15 cellular contexts compared by ENCODE assay signal in the genomic region with DNA sequence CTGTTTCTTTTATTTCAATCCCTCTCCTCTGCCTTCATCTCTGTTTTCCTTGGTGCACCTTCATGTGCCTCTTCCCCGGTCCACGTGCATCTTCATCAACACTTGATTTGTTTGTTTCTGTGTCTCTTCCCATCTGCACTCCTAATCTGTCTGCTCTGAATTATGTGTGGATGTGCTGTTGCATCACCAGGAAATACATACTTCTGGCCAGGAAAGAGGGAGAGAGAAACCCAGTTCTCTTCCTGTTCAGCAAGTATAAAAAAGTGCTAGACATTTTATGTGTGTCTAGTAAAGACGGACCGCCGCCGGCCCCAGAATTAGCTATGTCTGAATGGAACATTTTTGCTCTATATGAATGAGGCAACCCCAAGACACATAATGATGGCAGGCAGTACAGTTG.
A peak's percentile ranks its signal among the peaks of the same experiment; 100 is the strongest.
DNase-seq lines count a peak whose midpoint lies in the region; ATAC-seq and TF ChIP-seq lines count a peak whose summit lies in the region.
"Had no signal": no experiment of that assay in that cellular context is flagged by ENCODE, and none has a peak within 500 bp of the region (broad histone marks: within the 10 kb centered on the region; RNA-seq: fewer than 3 reads in every experiment).

No MANE protein-coding gene starts in this region.

- no peaks in the 10 kb centered on the region for H3K9me3 ChIP-seq in right cardiac atrium (ENCODE audit: control insufficient read depth, low read length)
- no peaks in the 10 kb centered on the region for H3K9me3 ChIP-seq in tibial artery
- H3K9me3 ChIP-seq: vagina had no signal

- no peak overlapping the region for H3K4me3 ChIP-seq in choroid plexus epithelial cell (ENCODE audit: low read depth, low read length)
- H3K4me3 ChIP-seq in right cardiac atrium (ENCODE audit: low read length), result no peak overlapping the region
- no peak overlapping the region for H3K4me3 ChIP-seq in tibial artery
- H3K4me3 ChIP-seq: dorsolateral prefrontal cortex, vagina had no signal

- intact Hi-C loops in right cardiac atrium (cut with DNase I) (no loop called here), tibial artery (cut with DNase I; ENCODE audit: low total_unique reads) (no loop called here)

- H3K4me3 Mint-ChIP-seq in HFFc6, result peak overlapping the region; percentile 16; the same call in 1 of the 2 replicates
- H3K4me3 Mint-ChIP-seq: activated T-cell treated with anti-CD3 and anti-CD28 coated beads, Interleukin-2, amount 50 U/mL, for 72 hours; CD4-positive, CD25-positive, alpha-beta regulatory T cell had no signal

- peaks cover 77% of the 10 kb centered on the region for H3K4me1 Mint-ChIP-seq in HFFc6 (ENCODE audit: low read depth)

- ATAC-seq in right cardiac atrium (peak; percentile 29 to 34), GM18498 (IDR thresholded peaks at IDR 0.05; ENCODE audit: unreplicated experiment) (no peak)
- no peak for ATAC-seq in activated naive CD4-positive, alpha-beta T cell treated with anti-CD3 and anti-CD28 coated beads, Interleukin-2, amount 50 U/mL, for 72 hours
- ATAC-seq: activated T-cell treated with anti-CD3 and anti-CD28 coated beads, Interleukin-2, amount 50 U/mL, for 72 hours had no signal

- DNase-seq in HFFc6 (no peak), choroid plexus epithelial cell (ENCODE audit: low read depth) (peak; percentile 72), right cardiac atrium (no peak), tibial artery (no peak)
- no peak for DNase-seq in activated naive CD4-positive, alpha-beta T cell treated with anti-CD3 and anti-CD28 coated beads, Interleukin-2, amount 50 U/mL, for 72 hours (ENCODE audit: low spot score in 2 of 2)
- no peak for DNase-seq in stimulated activated CD4-positive, alpha-beta T cell treated with anti-CD3 and anti-CD28 coated beads, Interleukin-15, amount 100 ng/mL, for 24 hours
- DNase-seq: activated CD4-positive, alpha-beta T cell treated with anti-CD3 and anti-CD28 coated beads, Interleukin-2, amount 50 U/mL, for 4 hours; activated T-cell treated with anti-CD3 and anti-CD28 coated beads, Interleukin-2, amount 50 U/mL, for 72 hours; CD4-positive, CD25-positive, alpha-beta regulatory T cell; dorsolateral prefrontal cortex; NCI-H1436 treated with DMSO at 0.1 percent for 48 hours; NCI-H446 treated with DMSO at 0.1 percent for 48 hours; stimulated activated naive CD4-positive, alpha-beta T cell had no signal

- peaks cover 14% of the 10 kb centered on the region for H3K27me3 Mint-ChIP-seq in HFFc6 (ENCODE audit: insufficient read depth)

- H3K27ac ChIP-seq in right cardiac atrium (ENCODE audit: low read length) (peak overlapping the region; percentile 28), tibial artery (peak overlapping the region; percentile 57 to 58)

- no peaks in the 10 kb centered on the region for H3K27me3 ChIP-seq in right cardiac atrium (ENCODE audit: control insufficient read depth, insufficient read depth)
- no peaks in the 10 kb centered on the region for H3K27me3 ChIP-seq in tibial artery
- H3K27me3 ChIP-seq: dorsolateral prefrontal cortex, vagina had no signal

- no peak for TF ChIP-seq CTCF in HFFc6 (IDR thresholded peaks at IDR 0.05)
- no peak for TF ChIP-seq CTCF in choroid plexus epithelial cell (conservative IDR thresholded peaks at IDR 0.05; ENCODE audit: low read depth, low read length)
- no peak for TF ChIP-seq CTCF in tibial artery (IDR thresholded peaks at IDR 0.05)

- peak overlapping the region; percentile 71 for H3K27ac Mint-ChIP-seq in HFFc6
- H3K27ac Mint-ChIP-seq in activated naive CD4-positive, alpha-beta T cell treated with anti-CD3 and anti-CD28 coated beads, Interleukin-2, amount 50 U/mL, for 72 hours, result no peak overlapping the region
- H3K27ac Mint-ChIP-seq: activated T-cell treated with anti-CD3 and anti-CD28 coated beads, Interleukin-2, amount 50 U/mL, for 72 hours; CD4-positive, CD25-positive, alpha-beta regulatory T cell had no signal

- no peaks in the 10 kb centered on the region; the same call in 1 of the 2 replicates for H3K9me3 Mint-ChIP-seq in HFFc6
- peaks cover 0 to 12% of the 10 kb centered on the region in 2 donors for H3K9me3 Mint-ChIP-seq in activated naive CD4-positive, alpha-beta T cell treated with anti-CD3 and anti-CD28 coated beads, Interleukin-2, amount 50 U/mL, for 72 hours

- H3K36me3 Mint-ChIP-seq in HFFc6 (ENCODE audit: low read depth), result peaks cover 59% of the 10 kb centered on the region
- H3K36me3 Mint-ChIP-seq in activated naive CD4-positive, alpha-beta T cell treated with anti-CD3 and anti-CD28 coated beads, Interleukin-2, amount 50 U/mL, for 72 hours, result peaks cover 0 to 5% of the 10 kb centered on the region in 2 donors
- H3K36me3 Mint-ChIP-seq: CD4-positive, CD25-positive, alpha-beta regulatory T cell had no signal

- peaks cover 18 to 25% (median 20%) of the 10 kb centered on the region in 3 donors for H3K36me3 ChIP-seq in tibial artery
- H3K36me3 ChIP-seq: vagina had no signal

- WGBS in right cardiac atrium, result 52% methylated on average over 6 of the region's 6 CpGs

- peaks cover 3% of the 10 kb centered on the region for H3K4me1 ChIP-seq in right cardiac atrium (ENCODE audit: control insufficient read depth, insufficient read depth, low read length)
- H3K4me1 ChIP-seq in tibial artery, result peaks cover 0 to 99% (median 47%) of the 10 kb centered on the region in 4 donors

Comparison
In these comparisons a context has a peak if more than half of its experiments do, and no peak if none do; other contexts are left out.
1. ATAC-seq: peak in right cardiac atrium (2 of 2); none in GM18498 (single experiment) and activated naive CD4-positive, alpha-beta T cell treated with anti-CD3 and anti-CD28 coated beads, Interleukin-2, amount 50 U/mL, for 72 hours (0 of 2).